In the genomic region with DNA sequence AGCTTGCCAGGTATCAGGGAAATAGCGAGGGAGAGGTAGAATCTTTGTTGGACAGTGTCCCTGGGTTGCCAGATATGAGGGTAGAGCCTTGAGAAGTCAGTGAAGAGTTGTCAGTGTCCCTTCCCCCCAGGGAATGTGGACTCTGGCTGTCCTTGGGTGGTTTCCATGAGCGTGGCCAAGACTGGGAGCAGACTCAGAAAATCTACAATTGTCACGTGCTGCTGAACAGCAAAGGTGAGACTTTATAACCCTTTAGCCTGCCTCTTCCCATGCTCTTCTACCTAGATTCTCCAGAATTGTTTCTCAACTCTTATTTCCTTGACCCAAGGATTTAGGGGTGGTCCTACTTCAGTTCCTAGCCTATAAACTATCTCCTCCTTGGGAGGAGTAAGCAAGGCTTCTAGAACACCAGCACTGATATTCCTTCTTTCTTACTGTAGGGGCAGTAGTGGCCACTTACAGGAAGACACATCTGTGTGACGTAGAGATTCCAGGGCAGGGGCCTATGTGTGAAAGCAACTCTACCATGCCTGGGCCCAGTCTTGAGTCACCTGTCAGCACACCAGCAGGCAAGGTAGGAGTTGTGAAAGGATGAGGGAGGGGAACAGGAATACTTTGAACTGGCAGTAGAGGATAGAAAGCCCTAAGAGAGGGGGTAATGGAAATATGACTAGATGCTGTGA, we compare ENCODE assay signal across 8 cellular contexts. TPM values are rescaled to one million over a fixed set of nuclear protein-coding genes. Genes with fewer than 3 reads are reported as not detected.
A peak's percentile ranks its signal among the peaks of the same experiment; 100 is the strongest.
DNase-seq lines count a peak whose midpoint lies in the region; ATAC-seq and TF ChIP-seq lines count a peak whose summit lies in the region.

No MANE protein-coding gene starts in this region.

- DNase-seq in adrenal gland (peak; percentile 80 to 92 (median 88)), HK-2 (ENCODE audit: unreplicated experiment) (no peak), NCI-H1092 (lab: John Stamatoyannopoulos, UW) (no peak)
- DNase-seq in stimulated activated CD4-positive, alpha-beta T cell treated with anti-CD3 and anti-CD28 coated beads, Interleukin-15, amount 100 ng/mL, for 48 hours (ENCODE audit: low read depth in 2 of 2) = peak; percentile 66 to 70

- H3K36me3 ChIP-seq in adrenal gland (replicated peaks in 1 of 2) (peaks cover 0 to 49% of the 10 kb centered on the region in 2 donors), iPS-20b (ENCODE audit: insufficient read depth, low read depth, low read length) (peaks cover 53% of the 10 kb centered on the region)

- H3K27me3 ChIP-seq in adrenal gland (no peaks in the 10 kb centered on the region), iPS-20b (ENCODE audit: insufficient read depth, low read length) (no peaks in the 10 kb centered on the region)

- H3K4me3 ChIP-seq in adrenal gland (peak overlapping the region in 1 of 4 donors; percentile 85), iPS-20b (ENCODE audit: low read length) (peak overlapping the region; percentile 99; the same call in 1 of the 2 replicates)

- peak overlapping the region; percentile 95; the same call in 1 of the 2 replicates for H3K9ac ChIP-seq in iPS-20b (ENCODE audit: low read depth, low read length)

- H3K27ac ChIP-seq in adrenal gland (peak overlapping the region; percentile 91 to 100 (median 95)), iPS-20b (ENCODE audit: low read length) (no peak overlapping the region)

- peaks cover 30 to 57% of the 10 kb centered on the region in 2 donors for H3K4me1 ChIP-seq in adrenal gland (replicated peaks in 1 of 2)
- peaks cover 8% of the 10 kb centered on the region; the same call in 1 of the 2 replicates for H3K4me1 ChIP-seq in iPS-20b (ENCODE audit: insufficient read depth, low read length)

- no peaks in the 10 kb centered on the region for H3K9me3 ChIP-seq in adrenal gland (replicated peaks in 1 of 3)
- H3K9me3 ChIP-seq in iPS-20b (ENCODE audit: insufficient read depth, low read depth, low read length) = no peaks in the 10 kb centered on the region

- intact Hi-C loops in adrenal gland (cut with DNase I) = no loop called here

- peak; percentile 57 for TF ChIP-seq CTCF in GM12873 (IDR thresholded peaks at IDR 0.05; ENCODE audit: insufficient read depth, low read depth, low read length, missing control alignments)
- TF ChIP-seq CTCF in adrenal gland (IDR thresholded peaks at IDR 0.05) = peak in 5 of 6 experiments; percentile 25 to 61 (median 54)

- 33 to 46% (median 43%) methylated on average over 4 of the region's 4 CpGs for WGBS in adrenal gland, 4 donors

- ATAC-seq in HG03095 (IDR thresholded peaks at IDR 0.05; ENCODE audit: unreplicated experiment) (peak; percentile 51), SK-N-SH treated with all-trans-retinoic acid at 6 μM for 48 hours (peak; percentile 73)

- peak; percentile 9 to 83 for TF ChIP-seq POLR2A in adrenal gland (IDR thresholded peaks at IDR 0.05)

TF ChIP-seq in SK-N-SH treated with all-trans-retinoic acid at 6 μM for 48 hours, 23 proteins besides CTCF, POLR2A, EP300 and RAD21:
- TF ChIP-seq SNAI2 (CRISPR knock-in tag; IDR thresholded peaks at IDR 0.05) (no peak), GLIS3 (CRISPR knock-in tag; IDR thresholded peaks at IDR 0.05) (0 out of 2 replicates have a peak, but pooled peaks have one; percentile 4), ARNTL (CRISPR knock-in tag; IDR thresholded peaks at IDR 0.05; ENCODE audit: borderline replicate concordance, low read depth) (no peak)

RNA-seq across cellular contexts. Expression of a gene that starts 1.6 kb away (rescaled TPM):
- 100 to 1,000 TPM in 5 of 8 donors, 10 to 100 TPM in 3; 77.1 to 122 (median 104) TPM for total RNA-seq in adrenal gland
- 100 to 1,000 TPM in 1 of 3 donors, 10 to 100 TPM in 2; 72.2 to 147 (median 88.6) TPM for polyA plus RNA-seq in adrenal gland

RNA-seq across cellular contexts. Expression of a gene that starts 1.7 kb away (rescaled TPM):
- total RNA-seq in adrenal gland = 100 to 1,000 TPM in 1 of 8 donors, 10 to 100 TPM in 7; 33.6 to 103 (median 53.7) TPM
- polyA plus RNA-seq in adrenal gland = 100 to 1,000 TPM in 2 of 3 donors, 10 to 100 TPM in 1; 85.9 to 452 (median 363) TPM

RNA-seq across cellular contexts. Expression of a gene that starts 12.9 kb away (rescaled TPM):
- total RNA-seq in adrenal gland = 10 to 100 TPM; 24.2 to 38.2 (median 32.9) TPM
- 10 to 100 TPM; 30.9 to 35.0 (median 33.1) TPM for polyA plus RNA-seq in adrenal gland

RNA-seq across cellular contexts. Expression of a gene that starts 21.4 kb away (rescaled TPM):
- 10 to 100 TPM in 7 of 8 donors, 1 to 10 TPM in 1; 5.2 to 28.1 (median 19.6) TPM for total RNA-seq in adrenal gland
- 10 to 100 TPM in 2 of 3 donors, 1 to 10 TPM in 1; 5.5 to 25.4 (median 24.4) TPM for polyA plus RNA-seq in adrenal gland

RNA-seq across cellular contexts. Expression of a gene that starts 30.2 kb away (rescaled TPM):
- not detected for total RNA-seq in adrenal gland
- under 1 TPM in 1 of 3 donors, not detected in 2; 0.10 TPM for polyA plus RNA-seq in adrenal gland

Comparison
In these comparisons a context has a peak if more than half of its experiments do, and no peak if none do; other contexts are left out.
1. DNase-seq: peak in adrenal gland (7 of 7) and stimulated activated CD4-positive, alpha-beta T cell treated with anti-CD3 and anti-CD28 coated beads, Interleukin-15, amount 100 ng/mL, for 48 hours (2 of 2); none in HK-2 (single experiment) and NCI-H1092 (single experiment).